14 cellular contexts compared by ENCODE assay signal in genomic region chr12:96495155-96495554, GRCh38.
"Had no signal": no experiment of that assay in that cellular context is flagged by ENCODE, and none has a peak within 500 bp of the region (broad histone marks: within the 10 kb centered on the region; RNA-seq: fewer than 3 reads in every experiment).

No MANE protein-coding gene starts in this region.

- DNase-seq: activated CD4-positive, alpha-beta T cell treated with anti-CD3 and anti-CD28 coated beads, Interleukin-2, amount 50 U/mL, for 1 hour; activated CD4-positive, CD25-positive, alpha-beta regulatory T cell; activated T-cell treated with anti-CD3 and anti-CD28 coated beads, Interleukin-2, amount 50 U/mL, for 1 hour; cerebellar nuclear complex; hippocampal formation; lower lobe of right lung; midbrain; stimulated activated naive CD4-positive, alpha-beta T cell; substantia nigra; transverse colon had no signal

- H3K9me3 ChIP-seq: lower lobe of right lung, transverse colon had no signal

- H3K9me3 Mint-ChIP-seq: activated naive CD4-positive, alpha-beta T cell treated with anti-CD3 and anti-CD28 coated beads, Interleukin-2, amount 50 U/mL, for 24 hours; dendritic cell treated with granulocyte-macrophage colony-stimulating factor and Interleukin-4, amounts not matched to agents 40 ng/mL and 50 ng/mL, for 4 days had no signal

- ATAC-seq: lower lobe of right lung had no signal

- H3K27ac ChIP-seq: lower lobe of right lung, transverse colon had no signal

- H3K27me3 ChIP-seq: transverse colon had no signal

- H3K36me3 ChIP-seq: lower lobe of right lung, transverse colon had no signal

- H3K27me3 Mint-ChIP-seq: activated naive CD4-positive, alpha-beta T cell treated with anti-CD3 and anti-CD28 coated beads, Interleukin-2, amount 50 U/mL, for 24 hours; brain had no signal

- H3K27ac Mint-ChIP-seq: activated naive CD4-positive, alpha-beta T cell treated with anti-CD3 and anti-CD28 coated beads, Interleukin-2, amount 50 U/mL, for 24 hours; brain; dendritic cell treated with granulocyte-macrophage colony-stimulating factor and Interleukin-4, amounts not matched to agents 40 ng/mL and 50 ng/mL, for 4 days had no signal

- H3K36me3 Mint-ChIP-seq: activated naive CD4-positive, alpha-beta T cell treated with anti-CD3 and anti-CD28 coated beads, Interleukin-2, amount 50 U/mL, for 24 hours; brain had no signal

- H3K4me3 ChIP-seq: lower lobe of right lung, skin epidermis, transverse colon had no signal

- H3K4me3 Mint-ChIP-seq: activated naive CD4-positive, alpha-beta T cell treated with anti-CD3 and anti-CD28 coated beads, Interleukin-2, amount 50 U/mL, for 24 hours; brain; dendritic cell treated with granulocyte-macrophage colony-stimulating factor and Interleukin-4, amounts not matched to agents 40 ng/mL and 50 ng/mL, for 4 days had no signal
